ENCODE assay signal across 18 cellular contexts in genomic region chr21:35850542-35851103, GRCh38.
A peak's percentile ranks its signal among the peaks of the same experiment; 100 is the strongest.
DNase-seq lines count a peak whose midpoint lies in the region; ATAC-seq, FAIRE-seq and TF ChIP-seq lines count a peak whose summit lies in the region.
"Had no signal": no experiment of that assay in that cellular context is flagged by ENCODE, and none has a peak within 500 bp of the region (broad histone marks: within the 10 kb centered on the region; RNA-seq: fewer than 3 reads in every experiment).

No MANE protein-coding gene starts in this region.

- TF ChIP-seq CTCF in esophagus muscularis mucosa (IDR thresholded peaks at IDR 0.05) (no peak), pancreas (IDR thresholded peaks at IDR 0.05) (no peak), mucosa of descending colon (IDR thresholded peaks at IDR 0.05) (no peak), WTC11 (IDR thresholded peaks at IDR 0.05) (no peak)

- 0 out of 2 replicates have a peak, but pooled peaks cover 4% of the 10 kb centered on the region for H3K9me3 Mint-ChIP-seq in WTC11
- H3K9me3 Mint-ChIP-seq: CD8-positive, alpha-beta T cell; central memory CD8-positive, alpha-beta T cell had no signal

- peak in 3 of 4 donors; percentile 22 to 40 (median 35) for ATAC-seq in pancreas
- ATAC-seq in mucosa of descending colon, result no peak
- no peak for ATAC-seq in WTC11
- ATAC-seq: A549; CD8-positive, alpha-beta T cell; stimulated activated naive CD8-positive, alpha-beta T cell treated with anti-CD3 and anti-CD28 coated beads, Interleukin-15, Interleukin-2, amounts not matched to agents 100 U/mL and 50 U/mL, for 24 hours had no signal

- H3K27ac ChIP-seq in esophagus muscularis mucosa (replicated peaks in 1 of 4) (peak overlapping the region in 3 of 4 donors; percentile 13 to 28 (median 19)), pancreas (peak overlapping the region in 1 of 4 donors; percentile 0), small intestine (ENCODE audit: low read depth in 1 of 2, low read length in 1 of 2) (no peak overlapping the region)
- H3K27ac ChIP-seq: A549 had no signal

- H3K4me1 Mint-ChIP-seq in WTC11, result no peaks in the 10 kb centered on the region
- H3K4me1 Mint-ChIP-seq: central memory CD8-positive, alpha-beta T cell had no signal

- H3K4me3 Mint-ChIP-seq in WTC11, result no peak overlapping the region
- H3K4me3 Mint-ChIP-seq: CD8-positive, alpha-beta T cell; central memory CD8-positive, alpha-beta T cell had no signal

- TF ChIP-seq EP300 in esophagus muscularis mucosa (IDR thresholded peaks at IDR 0.05), result no peak

- peak; percentile 4 for DNase-seq in stimulated activated CD4-positive, alpha-beta T cell treated with anti-CD3 and anti-CD28 coated beads, Interleukin-15, amount 100 ng/mL, for 24 hours
- no peak for DNase-seq in stimulated activated CD4-positive, alpha-beta T cell treated with anti-CD3 and anti-CD28 coated beads, Interleukin-1b, Interleukin-23, amount 100 ng/mL, for 48 hours
- DNase-seq in esophagus muscularis mucosa (ENCODE audit: extremely low spot score), result no peak
- peak in 1 of 6 donors; percentile 53 for DNase-seq in pancreas
- DNase-seq in activated naive CD4-positive, alpha-beta T cell treated with Interleukin-2 at 50 U/mL for 16 hours, result no peak
- DNase-seq in mucosa of descending colon, result no peak
- DNase-seq in WTC11 (ENCODE audit: low spot score), result no peak
- DNase-seq in small intestine, result no peak
- DNase-seq: CD8-positive, alpha-beta T cell; DMS79; effector memory CD4-positive, alpha-beta T cell; NCI-H1417 treated with DMSO at 0.1 percent for 48 hours; occipital lobe; stimulated activated naive CD8-positive, alpha-beta T cell treated with anti-CD3 and anti-CD28 coated beads, Interleukin-15, Interleukin-2, amounts not matched to agents 100 U/mL and 50 U/mL, for 24 hours had no signal

- H3K4me1 ChIP-seq in esophagus muscularis mucosa, result peaks cover 0 to 7% (median 5%) of the 10 kb centered on the region in 4 donors
- peaks cover 0 to 18% (median 0%) of the 10 kb centered on the region in 3 donors for H3K4me1 ChIP-seq in pancreas
- no peaks in the 10 kb centered on the region for H3K4me1 ChIP-seq in mucosa of descending colon (ENCODE audit: low read depth)
- H3K4me1 ChIP-seq in small intestine (ENCODE audit: control insufficient read depth in 2 of 2, insufficient read depth in 1 of 2, low read depth in 1 of 2, low read length in 1 of 2), result peaks cover 3 to 4% of the 10 kb centered on the region in 2 donors
- H3K4me1 ChIP-seq: A549, HAP-1 had no signal

- H3K27me3 ChIP-seq in esophagus muscularis mucosa (peaks cover 0 to 24% (median 0%) of the 10 kb centered on the region in 4 donors), pancreas (no peaks in the 10 kb centered on the region), small intestine (ENCODE audit: control insufficient read depth in 2 of 2, insufficient read depth in 2 of 2, low read length in 2 of 2) (no peaks in the 10 kb centered on the region)

- 69% methylated on average over 2 of the region's 9 CpGs for WGBS in esophagus muscularis mucosa
- 60 to 62% methylated on average over 9 of the region's 9 CpGs for WGBS in pancreas, 2 donors
- WGBS in small intestine, 3 donors, result 74 to 80% (median 79%) methylated on average over 9 of the region's 9 CpGs

- TF ChIP-seq POLR2A in esophagus muscularis mucosa (IDR thresholded peaks at IDR 0.05; ENCODE audit: low read depth), result no peak

- no peak overlapping the region for H3K27ac Mint-ChIP-seq in WTC11
- H3K27ac Mint-ChIP-seq: CD8-positive, alpha-beta T cell had no signal

- no peaks in the 10 kb centered on the region for H3K27me3 Mint-ChIP-seq in WTC11 (ENCODE audit: low read depth)

- no peak for FAIRE-seq in pancreas (lab: Jason Lieb, UNC)
- FAIRE-seq in small intestine (lab: Jason Lieb, UNC), result no peak
- FAIRE-seq: A549, GM19239 had no signal

- intact Hi-C loops in esophagus muscularis mucosa (cut with DNase I), result no loop called here
- intact Hi-C loops in pancreas (cut with DNase I), result no loop called here
- intact Hi-C loops in mucosa of descending colon (cut with DNase I, micrococcal nuclease), result no loop called here

- POLR2A ChIA-PET in WTC11 (lab: Charles Lee), result interaction anchor here (0.6 kb wide), 1 partner anchor 903 kb away, joined by 4 read pairs; no protein-coding TSS in a partner anchor

- H3K9me3 ChIP-seq in esophagus muscularis mucosa, result no peaks in the 10 kb centered on the region
- H3K9me3 ChIP-seq in pancreas, result no peaks in the 10 kb centered on the region
- no peaks in the 10 kb centered on the region for H3K9me3 ChIP-seq in mucosa of descending colon
- H3K9me3 ChIP-seq in small intestine (ENCODE audit: control insufficient read depth, low read depth), result no peaks in the 10 kb centered on the region
- H3K9me3 ChIP-seq: A549, HAP-1 had no signal

- H3K36me3 ChIP-seq in esophagus muscularis mucosa (no peaks in the 10 kb centered on the region), pancreas (no peaks in the 10 kb centered on the region), mucosa of descending colon (ENCODE audit: low read depth) (no peaks in the 10 kb centered on the region), small intestine (ENCODE audit: control insufficient read depth in 2 of 2, insufficient read depth in 2 of 2, low read length in 2 of 2) (no peaks in the 10 kb centered on the region)
- H3K36me3 ChIP-seq: HAP-1 had no signal

- H3K36me3 Mint-ChIP-seq in WTC11, result no peaks in the 10 kb centered on the region
- H3K36me3 Mint-ChIP-seq: CD8-positive, alpha-beta T cell had no signal

- CTCF ChIA-PET in WTC11 (lab: Charles Lee), result no interaction called here

- H3K4me3 ChIP-seq in esophagus muscularis mucosa (no peak overlapping the region), pancreas (no peak overlapping the region), mucosa of descending colon (no peak overlapping the region), small intestine (ENCODE audit: low read depth in 1 of 2, low read length in 2 of 2) (no peak overlapping the region)
- H3K4me3 ChIP-seq: A549, HAP-1 had no signal

TF ChIP-seq in WTC11, 78 proteins besides CTCF, POLR2A, EP300 and RAD21 (continues in another document):
- TF ChIP-seq GRHL2 (CRISPR knock-in tag; IDR thresholded peaks at IDR 0.05; ENCODE audit: insufficient replicate concordance, severe bottlenecking), result no peak
- no peak for TF ChIP-seq ETV6 (CRISPR knock-in tag; IDR thresholded peaks at IDR 0.05)
- TF ChIP-seq JAZF1 (CRISPR knock-in tag; IDR thresholded peaks at IDR 0.05), result no peak
- TF ChIP-seq USF1 (CRISPR knock-in tag; IDR thresholded peaks at IDR 0.05), result no peak
- TF ChIP-seq USF2 (CRISPR knock-in tag; IDR thresholded peaks at IDR 0.05), result no peak
- no peak for TF ChIP-seq AFF4 (CRISPR knock-in tag; IDR thresholded peaks at IDR 0.05; ENCODE audit: borderline replicate concordance)
- TF ChIP-seq JUN (CRISPR knock-in tag; IDR thresholded peaks at IDR 0.05), result no peak
- TF ChIP-seq ZNF317 (CRISPR knock-in tag; IDR thresholded peaks at IDR 0.05; ENCODE audit: borderline replicate concordance, low read depth), result no peak
- no peak for TF ChIP-seq KAT7 (CRISPR knock-in tag; IDR thresholded peaks at IDR 0.05; ENCODE audit: borderline replicate concordance)
- TF ChIP-seq NFE2L1 (CRISPR knock-in tag; IDR thresholded peaks at IDR 0.05), result no peak
- no peak for TF ChIP-seq TP53 (CRISPR knock-in tag; IDR thresholded peaks at IDR 0.05)
- no peak for TF ChIP-seq CDX4 (CRISPR knock-in tag; IDR thresholded peaks at IDR 0.05; ENCODE audit: borderline replicate concordance)
- no peak for TF ChIP-seq TCF7 (CRISPR knock-in tag; IDR thresholded peaks at IDR 0.05; ENCODE audit: low read depth)

Comparison
In these comparisons a context has a peak if more than half of its experiments do, and no peak if none do; other contexts are left out.
1. H3K27ac ChIP-seq: peak in esophagus muscularis mucosa (3 of 4); none in small intestine (0 of 2).
2. ATAC-seq: peak in pancreas (3 of 4); none in mucosa of descending colon (single experiment) and WTC11 (single experiment).